17 cellular contexts compared by ENCODE assay signal in genomic region chr9:93209576-93210323, GRCh38. TPM values are rescaled to one million over a fixed set of nuclear protein-coding genes. Genes with fewer than 3 reads are reported as not detected.
DNase-seq lines count a peak whose midpoint lies in the region; ATAC-seq, FAIRE-seq and TF ChIP-seq lines count a peak whose summit lies in the region.
"Had no signal": no experiment of that assay in that cellular context is flagged by ENCODE, and none has a peak within 500 bp of the region (broad histone marks: within the 10 kb centered on the region; RNA-seq: fewer than 3 reads in every experiment).

No MANE protein-coding gene starts in this region.

- H3K9me3 Mint-ChIP-seq in WTC11 (peaks cover 9% of the 10 kb centered on the region), natural killer cell (peaks cover 0 to 4% of the 10 kb centered on the region in 2 donors)
- H3K9me3 Mint-ChIP-seq in stimulated activated memory B cell treated with anti-CD40 and anti-IgM and Interleukin-4, amounts not matched to agents 10 μg/mL and 1 μg/mL and 100 μg/mL, for 72 hours: peaks cover 5% of the 10 kb centered on the region
- H3K9me3 Mint-ChIP-seq: CD8-positive, alpha-beta T cell; GM23338 had no signal

- H3K36me3 ChIP-seq in H1 (ENCODE audit: control insufficient read depth in 2 of 4, insufficient read depth in 4 of 4, low read length in 3 of 4): no peaks in the 10 kb centered on the region; a peak in 1 of 8 replicates
- H3K36me3 ChIP-seq in mucosa of rectum (ENCODE audit: control insufficient read depth in 2 of 2, insufficient read depth in 2 of 2, low read length in 2 of 2): no peaks in the 10 kb centered on the region
- H3K36me3 ChIP-seq in small intestine (ENCODE audit: control insufficient read depth in 2 of 2, insufficient read depth in 2 of 2, low read length in 2 of 2): no peaks in the 10 kb centered on the region

- H3K79me1 ChIP-seq in H1 (ENCODE audit: low read depth, low read length): peaks cover 36% of the 10 kb centered on the region

- H3K36me3 Mint-ChIP-seq in WTC11 (peaks cover 7% of the 10 kb centered on the region; the same call in 1 of the 2 replicates), natural killer cell (no peaks in the 10 kb centered on the region)
- no peaks in the 10 kb centered on the region for H3K36me3 Mint-ChIP-seq in stimulated activated memory B cell treated with anti-CD40 and anti-IgM and Interleukin-4, amounts not matched to agents 10 μg/mL and 1 μg/mL and 100 μg/mL, for 72 hours
- H3K36me3 Mint-ChIP-seq: CD8-positive, alpha-beta T cell had no signal

- H2BK120ac ChIP-seq in H1 (replicated peaks; ENCODE audit: low read depth, low read length): no peak overlapping the region

- H3K27me3 Mint-ChIP-seq in WTC11 (ENCODE audit: low read depth): no peaks in the 10 kb centered on the region
- no peaks in the 10 kb centered on the region for H3K27me3 Mint-ChIP-seq in natural killer cell (ENCODE audit: low read depth in 2 of 2)
- H3K27me3 Mint-ChIP-seq in stimulated activated memory B cell treated with anti-CD40 and anti-IgM and Interleukin-4, amounts not matched to agents 10 μg/mL and 1 μg/mL and 100 μg/mL, for 72 hours: no peaks in the 10 kb centered on the region

- H3K27me3 ChIP-seq in H1 (replicated peaks in 1 of 4; ENCODE audit: control insufficient read depth in 3 of 4, extremely low read depth in 1 of 4, insufficient read depth in 3 of 4, low read length in 3 of 4) (no peaks in the 10 kb centered on the region), mucosa of rectum (ENCODE audit: control insufficient read depth in 2 of 2, insufficient read depth in 2 of 2, low read length in 2 of 2) (no peaks in the 10 kb centered on the region), small intestine (ENCODE audit: control insufficient read depth in 2 of 2, insufficient read depth in 2 of 2, low read length in 2 of 2) (no peaks in the 10 kb centered on the region)

- CTCF ChIA-PET in WTC11 (lab: Charles Lee) (no interaction called here), H1 (lab: Charles Lee; ENCODE audit: partially characterized antibody) (interaction anchor here (0.7 to 1.2 kb wide), 3 partner anchors 9 to 55 kb away, joined by 3 read pairs; no protein-coding TSS in a partner anchor)

- TF ChIP-seq CTCF in WTC11 (IDR thresholded peaks at IDR 0.05) (no peak), H1 (IDR thresholded peaks at IDR 0.05; ENCODE audit: control extremely low read depth in 1 of 3, insufficient read depth in 1 of 3, low read depth in 1 of 3, low read length in 3 of 3) (no peak), natural killer cell (IDR thresholded peaks at IDR 0.05) (no peak)

- no peak overlapping the region for H2AK5ac ChIP-seq in H1 (ENCODE audit: low read depth, low read length)

- TF ChIP-seq POLR2A in H1 (IDR thresholded peaks at IDR 0.05; ENCODE audit: control extremely low read depth in 1 of 2, low read depth in 2 of 2, low read length in 2 of 2): no peak

- no peak overlapping the region for H3K4ac ChIP-seq in H1 (replicated peaks; ENCODE audit: insufficient read length, low read depth, low read length)

- ATAC-seq in WTC11 (no peak), natural killer cell (no peak)
- no peak for ATAC-seq in stimulated activated memory B cell treated with anti-CD40 and anti-IgM and Interleukin-4, amounts not matched to agents 10 μg/mL and 1 μg/mL and 100 μg/mL, for 72 hours
- ATAC-seq: CD8-positive, alpha-beta T cell; GM23338; Panc1 had no signal

- peak overlapping the region; percentile 2; the same call in 1 of the 2 replicates for H4K8ac ChIP-seq in H1 (ENCODE audit: extremely low read depth, insufficient read depth, low read length)

- peaks cover 5 to 29% of the 10 kb centered on the region in 2 experiments; a peak in 3 of 4 replicates for H3K79me2 ChIP-seq in H1 (ENCODE audit: control insufficient read depth in 1 of 2, insufficient read depth in 2 of 2, low read length in 2 of 2)

- H3K4me3 ChIP-seq in H1 (ENCODE audit: extremely low read depth in 1 of 4, insufficient read depth in 2 of 4, low read depth in 3 of 4, low read length in 4 of 4) (no peak overlapping the region), mucosa of rectum (ENCODE audit: low read length in 2 of 2) (peak overlapping the region; percentile 17 to 48), small intestine (ENCODE audit: low read depth in 1 of 2, low read length in 2 of 2) (no peak overlapping the region)
- H3K4me3 ChIP-seq: GM23338 had no signal

- H3K9ac ChIP-seq in H1 (replicated peaks in 1 of 4; ENCODE audit: extremely low read depth in 1 of 4, low read depth in 3 of 4, low read length in 3 of 4): no peak overlapping the region
- H3K9ac ChIP-seq in mucosa of rectum (ENCODE audit: low read depth in 1 of 2, low read length in 2 of 2): peak overlapping the region; percentile 18 to 59

- H3K4me1 ChIP-seq in H1 (replicated peaks in 1 of 4; ENCODE audit: control insufficient read depth in 3 of 4, insufficient read depth in 4 of 4, low read length in 3 of 4) (peaks cover 0 to 2% (median 0%) of the 10 kb centered on the region in 4 experiments; a peak in 1 of 7 replicates), mucosa of rectum (ENCODE audit: control insufficient read depth in 2 of 2, insufficient read depth in 2 of 2, low read length in 2 of 2) (peaks cover 48 to 68% of the 10 kb centered on the region in 2 donors), small intestine (ENCODE audit: control insufficient read depth in 2 of 2, insufficient read depth in 1 of 2, low read depth in 1 of 2, low read length in 1 of 2) (peaks cover 0 to 13% of the 10 kb centered on the region in 2 donors)

- H3K56ac ChIP-seq in H1 (replicated peaks; ENCODE audit: insufficient read length, low read depth, low read length): no peak overlapping the region

- H3K9me3 ChIP-seq in H1 (ENCODE audit: insufficient read depth in 2 of 2, low read depth in 1 of 2, low read length in 1 of 2) (no peaks in the 10 kb centered on the region; a peak in 1 of 4 replicates), mucosa of rectum (ENCODE audit: control insufficient read depth in 2 of 2, low read length in 2 of 2) (no peaks in the 10 kb centered on the region), small intestine (ENCODE audit: control insufficient read depth, low read depth) (no peaks in the 10 kb centered on the region)

- no peak overlapping the region for H3K4me2 ChIP-seq in H1 (ENCODE audit: insufficient read depth in 1 of 2, low read depth in 2 of 2, low read length in 2 of 2)
- H3K4me2 ChIP-seq: GM23338 had no signal

- TF ChIP-seq RAD21 in H1 (IDR thresholded peaks at IDR 0.05 in 1 of 2, conservative IDR thresholded peaks at IDR 0.05 in 1 of 2; ENCODE audit: low read depth in 2 of 2, low read length in 2 of 2): no peak

- no peak overlapping the region for H4K91ac ChIP-seq in H1 (replicated peaks; ENCODE audit: insufficient read length, low read length)

- no peak overlapping the region for H3K18ac ChIP-seq in H1 (ENCODE audit: extremely low read depth, low read length)

- no peak overlapping the region for H3K23ac ChIP-seq in H1 (ENCODE audit: insufficient read length)

- FAIRE-seq in H1 (lab: Jason Lieb, UNC) (no peak), small intestine (lab: Jason Lieb, UNC) (no peak)

- no peak overlapping the region for H2BK5ac ChIP-seq in H1 (ENCODE audit: low read depth, low read length)

- H3K4me3 Mint-ChIP-seq in WTC11 (no peak overlapping the region), natural killer cell (no peak overlapping the region)
- no peak overlapping the region for H3K4me3 Mint-ChIP-seq in stimulated activated memory B cell treated with anti-CD40 and anti-IgM and Interleukin-4, amounts not matched to agents 10 μg/mL and 1 μg/mL and 100 μg/mL, for 72 hours
- H3K4me3 Mint-ChIP-seq: B cell; CD8-positive, alpha-beta T cell; GM23338; HFFc6 had no signal

- no peak overlapping the region for H3K14ac ChIP-seq in H1 (ENCODE audit: insufficient read length)

- H3K27ac ChIP-seq in H1 (ENCODE audit: low read depth, low read length) (no peak overlapping the region), mucosa of rectum (ENCODE audit: low read depth in 2 of 2, low read length in 2 of 2) (peak overlapping the region; percentile 85 to 89), small intestine (ENCODE audit: low read depth in 1 of 2, low read length in 1 of 2) (peak overlapping the region; percentile 78 to 95)

- TF ChIP-seq EP300 in H1 (IDR thresholded peaks at IDR 0.05; ENCODE audit: borderline replicate concordance in 1 of 2, low read depth in 2 of 2, low read length in 2 of 2): no peak

- H4K20me1 ChIP-seq in H1 (replicated peaks in 1 of 2; ENCODE audit: control insufficient read depth in 1 of 2, insufficient read depth in 2 of 2, low read length in 2 of 2): peaks cover 0 to 19% of the 10 kb centered on the region in 2 experiments

- POLR2A ChIA-PET in WTC11 (lab: Charles Lee) (no interaction called here), H1 (lab: Charles Lee; ENCODE audit: partially characterized antibody) (no interaction called here)

- H3K23me2 ChIP-seq in H1 (ENCODE audit: low read depth, low read length): peaks cover 14% of the 10 kb centered on the region; the same call in 1 of the 2 replicates

- no peak overlapping the region for H2AFZ ChIP-seq in H1 (ENCODE audit: low read length)
- H2AFZ ChIP-seq: GM23338 had no signal

- WGBS in H1 (ENCODE audit: extremely low coverage in 1 of 2, insufficient coverage in 1 of 2, insufficient read length in 1 of 2, insufficient replicate concordance in 2 of 2, low coverage in 1 of 2, low lambda C conversion rate in 2 of 2, missing lambda C conversion rate in 1 of 2), 2 experiments: 85% methylated on average over 10 of the region's 12 CpGs; no CpG with 5 or more reads in 1 of the 2 experiments
- 58 to 81% (median 65%) methylated on average over 12 of the region's 12 CpGs for WGBS in small intestine, 3 donors

- intact Hi-C loops in natural killer cell (cut with micrococcal nuclease): no loop called here

- H4K5ac ChIP-seq in H1 (ENCODE audit: insufficient read length, low read depth, low read length): no peak overlapping the region

- DNase-seq in WTC11 (ENCODE audit: low spot score) (no peak), H1 (ENCODE audit: low read depth in 1 of 2, low spot score in 2 of 2) (no peak), small intestine (no peak), natural killer cell (no peak), DMS114 treated with DMSO at 0.1 percent for 48 hours (lab: John Stamatoyannopoulos, UW; ENCODE audit: unreplicated experiment) (no peak)
- DNase-seq: CD8-positive, alpha-beta T cell; HFFc6; IMR-90; Kasumi-1; NCI-H2029; NCI-H510A treated with DMSO at 0.1 percent for 48 hours; SHP77 treated with DMSO at 0.1 percent for 48 hours had no signal

- H2BK15ac ChIP-seq in H1 (ENCODE audit: low read length): no peak overlapping the region

- no peak overlapping the region for H2BK20ac ChIP-seq in H1 (ENCODE audit: low read length)

- no peaks in the 10 kb centered on the region for H3K4me1 Mint-ChIP-seq in WTC11
- H3K4me1 Mint-ChIP-seq in natural killer cell: peaks cover 3 to 11% of the 10 kb centered on the region in 2 donors
- H3K4me1 Mint-ChIP-seq in stimulated activated memory B cell treated with anti-CD40 and anti-IgM and Interleukin-4, amounts not matched to agents 10 μg/mL and 1 μg/mL and 100 μg/mL, for 72 hours: no peaks in the 10 kb centered on the region
- H3K4me1 Mint-ChIP-seq: B cell, GM23338 had no signal

- H2BK12ac ChIP-seq in H1 (ENCODE audit: low read depth, low read length): no peak overlapping the region

- H3K27ac Mint-ChIP-seq in WTC11: peak overlapping the region; percentile 30; the same call in 1 of the 2 replicates
- no peak overlapping the region for H3K27ac Mint-ChIP-seq in natural killer cell
- no peak overlapping the region for H3K27ac Mint-ChIP-seq in stimulated activated memory B cell treated with anti-CD40 and anti-IgM and Interleukin-4, amounts not matched to agents 10 μg/mL and 1 μg/mL and 100 μg/mL, for 72 hours
- H3K27ac Mint-ChIP-seq: B cell; CD8-positive, alpha-beta T cell; GM23338; HFFc6 had no signal

RNA-seq across cellular contexts. Expression of gene WNK2, which starts 25.8 kb away (rescaled TPM):
- 113 to 121 TPM (median 120 TPM) in 3 replicates for total RNA-seq in WTC11 (2021)
- 87.2 and 89.2 TPM in 2 replicates for total RNA-seq in H1 (2021; fragmentation: NEBNext Ultra II Directional; extraction: Animal tissue kit (Norgen Biotek cat#: 25700))
- 12.0 and 20.6 TPM in 2 replicates for polyA plus RNA-seq in H1 (2011; rRNA removed)
- 11.5 TPM for polyA plus RNA-seq in H1 (2011; cell fraction: cytosol; rRNA removed)
- 51.7 TPM for polyA plus RNA-seq in H1 (2011; cell fraction: nucleus; rRNA removed)
- polyA plus RNA-seq in H1 (2012, experiment 1 of 2): 69.6 to 91.7 TPM (median 76.7 TPM) in 4 replicates
- 42.2 TPM for polyA plus RNA-seq in H1 (2012, experiment 2 of 2)
- 48.8 TPM for polyA plus RNA-seq in H1 (2013, experiment 1 of 2)
- 43.7 TPM for polyA plus RNA-seq in H1 (2013, experiment 2 of 2)
- polyA minus RNA-seq in H1 (2011; rRNA and poly(A)+ RNA removed): 22.2 and 25.3 TPM in 2 replicates
- 43.6 TPM for polyA minus RNA-seq in H1 (2011; cell fraction: cytosol; rRNA and poly(A)+ RNA removed)
- polyA minus RNA-seq in H1 (2011; cell fraction: nucleus; rRNA and poly(A)+ RNA removed): 37.6 TPM
- polyA plus RNA-seq in small intestine: 10 to 100 TPM; 13.8 to 48.4 (median 19.2) TPM
- under 1 TPM in 1 of 3 donors, not detected in 2; 0.25 TPM for total RNA-seq in natural killer cell
- total RNA-seq: B cell, HFFc6, IMR-90 had no signal
- polyA plus RNA-seq: IMR-90 had no signal

Comparison
In these comparisons a context has a peak if more than half of its experiments do, and no peak if none do; other contexts are left out.
1. H3K4me3 ChIP-seq: peak in mucosa of rectum (2 of 2); none in H1 (0 of 4) and small intestine (0 of 2).
2. H3K9ac ChIP-seq: peak in mucosa of rectum (2 of 2); none in H1 (0 of 4).
3. RNA of gene WNK2, which starts 25.8 kb away (total RNA-seq): 113 to 121 TPM in WTC11 and 87.2 to 89.2 TPM in H1; 0.25 TPM in natural killer cell; every median in the first group is over 10 times any median in the second.